In genomic region chr7:116951366-116952292, GRCh38 we compare ENCODE assay signal across 1 cellular context.
TF ChIP-seq lines count a peak whose summit lies in the region.

No MANE protein-coding gene starts in this region.

TF ChIP-seq in HCT116, 20 proteins besides CTCF, POLR2A, EP300 and RAD21 (continued from another document):
- TF ChIP-seq CEBPB (IDR thresholded peaks at IDR 0.05; ENCODE audit: low read depth), result no peak
- peak; percentile 54; the same call in 1 of the 2 replicates for TF ChIP-seq POLR2AphosphoS5 (IDR thresholded peaks at IDR 0.05; ENCODE audit: low read depth, low read length)
